ENCODE assay signal across 1 cellular context in genomic region chr5:159509002-159509660, GRCh38.
TF ChIP-seq lines count a peak whose summit lies in the region.

No MANE protein-coding gene starts in this region.

TF ChIP-seq in HepG2, 621 proteins besides CTCF, POLR2A, EP300 and RAD21:
- TF ChIP-seq USF2 (IDR thresholded peaks at IDR 0.05; ENCODE audit: low read depth, low read length) = peak; percentile 23; the same call in 1 of the 2 replicates
- TF ChIP-seq USF2 (CRISPR knock-in tag; IDR thresholded peaks at IDR 0.05; ENCODE audit: borderline replicate concordance) = no peak
- TF ChIP-seq GFI1 (CRISPR knock-in tag; IDR thresholded peaks at IDR 0.05; ENCODE audit: borderline replicate concordance) = no peak
